In genomic region chr22:46013460-46014416, GRCh38 we compare ENCODE assay signal across 8 cellular contexts. TPM values are rescaled to one million over a fixed set of nuclear protein-coding genes. Genes with fewer than 3 reads are reported as not detected.
DNase-seq lines count a peak whose midpoint lies in the region; ATAC-seq and TF ChIP-seq lines count a peak whose summit lies in the region.

No MANE protein-coding gene starts in this region.

- H3K4me1 ChIP-seq in liver (ENCODE audit: control insufficient read depth in 4 of 4, insufficient read depth in 4 of 4, low read length in 3 of 4), result peaks cover 6 to 25% (median 20%) of the 10 kb centered on the region in 4 donors

- H3K27ac Mint-ChIP-seq in dendritic cell treated with granulocyte-macrophage colony-stimulating factor and Interleukin-4, amounts not matched to agents 40 ng/mL and 50 ng/mL, for 4 days, result peak overlapping the region; percentile 96

- H3K36me3 Mint-ChIP-seq in dendritic cell treated with granulocyte-macrophage colony-stimulating factor and Interleukin-4, amounts not matched to agents 40 ng/mL and 50 ng/mL, for 4 days (ENCODE audit: low read depth), result peaks cover 24% of the 10 kb centered on the region

- peak; percentile 91 for DNase-seq in AG09319 (ENCODE audit: extremely low read depth, low read depth)
- DNase-seq in NCI-H526 treated with DMSO at 0.1 percent for 48 hours (lab: John Stamatoyannopoulos, UW), result peak; percentile 60
- peak; percentile 82 to 90 for DNase-seq in activated CD4-positive, alpha-beta T cell treated with anti-CD3 and anti-CD28 coated beads, Interleukin-2, amount 50 U/mL, for 24 hours (ENCODE audit: low read depth in 1 of 2, low spot score in 1 of 2)
- DNase-seq in stimulated activated CD4-positive, alpha-beta T cell treated with anti-CD3 and anti-CD28 coated beads, Interleukin-2, amount 100 ng/mL, for 48 hours, result peak; percentile 89 to 93

- TF ChIP-seq CTCF in AG09319 (IDR thresholded peaks at IDR 0.05; ENCODE audit: low read depth, low read length) (peak; percentile 71), liver (IDR thresholded peaks at IDR 0.05; ENCODE audit: low read depth, low read length, missing input control) (peak; percentile 58)

- H3K4me3 Mint-ChIP-seq in dendritic cell treated with granulocyte-macrophage colony-stimulating factor and Interleukin-4, amounts not matched to agents 40 ng/mL and 50 ng/mL, for 4 days, result peak overlapping the region; percentile 87

- peak overlapping the region; percentile 90 to 97 for H3K27ac ChIP-seq in liver (ENCODE audit: low read depth in 1 of 2, low read length in 2 of 2)

- peak overlapping the region; percentile 38 to 83 (median 78) for H3K4me3 ChIP-seq in liver (ENCODE audit: low read depth in 1 of 3, low read length in 3 of 3)

- H3K9me3 ChIP-seq in liver (ENCODE audit: control insufficient read depth in 4 of 4, low read length in 3 of 4), result peaks cover 0 to 3% (median under 1%) of the 10 kb centered on the region in 4 donors

- H3K4me1 Mint-ChIP-seq in dendritic cell treated with granulocyte-macrophage colony-stimulating factor and Interleukin-4, amounts not matched to agents 40 ng/mL and 50 ng/mL, for 4 days (ENCODE audit: low read depth), result peaks cover 41% of the 10 kb centered on the region

- peak; percentile 75 for ATAC-seq in GM18907 (IDR thresholded peaks at IDR 0.05; ENCODE audit: unreplicated experiment)
- peak; percentile 76 for ATAC-seq in HG03280 (IDR thresholded peaks at IDR 0.05; ENCODE audit: unreplicated experiment)

- WGBS in liver, result 1% methylated on average over 56 of the region's 56 CpGs

- TF ChIP-seq RAD21 in liver (IDR thresholded peaks at IDR 0.05), result peak; percentile 70 to 78

- peak overlapping the region; percentile 15 to 64 for H3K9ac ChIP-seq in liver (ENCODE audit: low read depth in 1 of 2, low read length in 2 of 2)

- no peaks in the 10 kb centered on the region for H3K27me3 ChIP-seq in liver (ENCODE audit: control insufficient read depth in 4 of 4, insufficient read depth in 4 of 4, low read length in 3 of 4)

- no peaks in the 10 kb centered on the region for H3K27me3 Mint-ChIP-seq in dendritic cell treated with granulocyte-macrophage colony-stimulating factor and Interleukin-4, amounts not matched to agents 40 ng/mL and 50 ng/mL, for 4 days

- H3K9me3 Mint-ChIP-seq in dendritic cell treated with granulocyte-macrophage colony-stimulating factor and Interleukin-4, amounts not matched to agents 40 ng/mL and 50 ng/mL, for 4 days, result peaks cover 20% of the 10 kb centered on the region

- intact Hi-C loops in dendritic cell treated with granulocyte-macrophage colony-stimulating factor and Interleukin-4, amounts not matched to agents 40 ng/mL and 50 ng/mL, for 4 days (cut with micrococcal nuclease), result loop anchor here (2.0 kb wide), 2 partner anchors 21 to 59 kb away; no protein-coding TSS in a partner anchor

- no peaks in the 10 kb centered on the region for H3K36me3 ChIP-seq in liver (ENCODE audit: control insufficient read depth in 4 of 4, insufficient read depth in 3 of 4, low read depth in 1 of 4, low read length in 3 of 4)

TF ChIP-seq in liver, 16 proteins besides CTCF, POLR2A, EP300 and RAD21:
- TF ChIP-seq ZBTB33 (IDR thresholded peaks at IDR 0.05) (no peak), NR2F2 (IDR thresholded peaks at IDR 0.05) (peak; percentile 95), JUND (IDR thresholded peaks at IDR 0.05) (peak; percentile 78 to 92), YY1 (IDR thresholded peaks at IDR 0.05) (peak; percentile 68), REST (IDR thresholded peaks at IDR 0.05) (no peak), MAX (IDR thresholded peaks at IDR 0.05) (no peak), HNF4A (conservative IDR thresholded peaks at IDR 0.05) (peak; percentile 43 to 59), HNF4G (IDR thresholded peaks at IDR 0.05) (no peak), RXRA (IDR thresholded peaks at IDR 0.05) (peak; percentile 58 to 68), FOXA1 (IDR thresholded peaks at IDR 0.05) (no peak), ATF3 (IDR thresholded peaks at IDR 0.05) (no peak), SP1 (IDR thresholded peaks at IDR 0.05) (peak; percentile 40), GABPA (IDR thresholded peaks at IDR 0.05 in 1 of 2, conservative IDR thresholded peaks at IDR 0.05 in 1 of 2) (no peak), EGR1 (IDR thresholded peaks at IDR 0.05; ENCODE audit: low read depth in 2 of 2) (peak in 1 of 2 donors; percentile 28), TAF1 (conservative IDR thresholded peaks at IDR 0.05) (peak; percentile 15), FOXA2 (IDR thresholded peaks at IDR 0.05) (no peak)

RNA-seq across cellular contexts. Expression of gene WNT7B, which starts 36.8 kb away (rescaled TPM):
- under 1 TPM in 1 of 2 donors, not detected in 1; 0.28 TPM for total RNA-seq in liver
- under 1 TPM in 1 of 2 donors, not detected in 1; 0.06 TPM for polyA plus RNA-seq in liver

Comparison
In these comparisons a context has a peak if more than half of its experiments do, and no peak if none do; other contexts are left out.
1. Peak in every context shown above with its lines: DNase-seq, ATAC-seq, H3K4me3 ChIP-seq and H3K27ac ChIP-seq.